In genomic region chr20:50435397-50436051, GRCh38 we compare ENCODE assay signal across 17 cellular contexts.
"Had no signal": no experiment of that assay in that cellular context is flagged by ENCODE, and none has a peak within 500 bp of the region (broad histone marks: within the 10 kb centered on the region; RNA-seq: fewer than 3 reads in every experiment).

No MANE protein-coding gene starts in this region.

- H3K27ac Mint-ChIP-seq: activated naive CD4-positive, alpha-beta T cell treated with anti-CD3 and anti-CD28 coated beads, Interleukin-2, amount 50 U/mL, for 72 hours; nephron; stimulated activated naive CD8-positive, alpha-beta T cell treated with anti-CD3 and anti-CD28 coated beads, Interleukin-15, Interleukin-2, amounts not matched to agents 100 ng/mL and 50 ng/mL, for 24 hours; T-helper 17 cell; type B pancreatic cell had no signal

- H3K9me3 Mint-ChIP-seq: activated naive CD4-positive, alpha-beta T cell treated with anti-CD3 and anti-CD28 coated beads, Interleukin-2, amount 50 U/mL, for 72 hours; nephron; stimulated activated naive CD8-positive, alpha-beta T cell treated with anti-CD3 and anti-CD28 coated beads, Interleukin-15, Interleukin-2, amounts not matched to agents 100 ng/mL and 50 ng/mL, for 24 hours; type B pancreatic cell had no signal

- DNase-seq: activated CD4-positive, alpha-beta T cell treated with anti-CD3 and anti-CD28 coated beads, Interleukin-2, amount 50 U/mL, for 4 hours; activated gamma-delta T cell; dermis blood vessel endothelial cell; effector memory CD4-positive, alpha-beta T cell; glutamatergic neuron; hippocampal formation; left colon; lower lobe of right lung; midbrain; T-helper 17 cell; WERI-Rb-1 had no signal

- H3K27me3 ChIP-seq: adrenal gland, suprapubic skin had no signal

- H3K27ac ChIP-seq: lower lobe of right lung, suprapubic skin, WERI-Rb-1 had no signal

- H3K4me3 ChIP-seq: adrenal gland, lower lobe of right lung, suprapubic skin had no signal

- H3K36me3 ChIP-seq: adrenal gland, lower lobe of right lung, suprapubic skin, WERI-Rb-1 had no signal

- H3K36me3 Mint-ChIP-seq: activated naive CD4-positive, alpha-beta T cell treated with anti-CD3 and anti-CD28 coated beads, Interleukin-2, amount 50 U/mL, for 72 hours; type B pancreatic cell had no signal

- ATAC-seq: activated naive CD4-positive, alpha-beta T cell treated with anti-CD3 and anti-CD28 coated beads, Interleukin-2, amount 50 U/mL, for 72 hours; left colon; T-helper 17 cell had no signal

- H3K9me3 ChIP-seq: adrenal gland, lower lobe of right lung, suprapubic skin had no signal

- H3K4me3 Mint-ChIP-seq: nephron; stimulated activated naive CD8-positive, alpha-beta T cell treated with anti-CD3 and anti-CD28 coated beads, Interleukin-15, Interleukin-2, amounts not matched to agents 100 ng/mL and 50 ng/mL, for 24 hours; T-helper 17 cell; type B pancreatic cell had no signal
